ENCODE assay signal across 28 cellular contexts in genomic region chrX:17471121-17471520, GRCh38.
"Had no signal": no experiment of that assay in that cellular context is flagged by ENCODE, and none has a peak within 500 bp of the region (broad histone marks: within the 10 kb centered on the region; RNA-seq: fewer than 3 reads in every experiment).

No MANE protein-coding gene starts in this region.

- FAIRE-seq: small intestine had no signal

- DNase-seq: natural killer cell; occipital lobe; ovary; posterior cingulate gyrus; psoas muscle; right cardiac atrium; right lobe of liver; sigmoid colon; small intestine; stimulated activated CD4-positive, alpha-beta T cell treated with anti-CD3 and anti-CD28 coated beads, Interleukin-15, amount 100 ng/mL, for 24 hours; stimulated activated CD4-positive, alpha-beta T cell treated with anti-CD3 and anti-CD28 coated beads, Interleukin-2, amount 100 ng/mL, for 24 hours; stimulated activated CD4-positive, alpha-beta T cell treated with anti-CD3 and anti-CD28 coated beads, Interleukin-2, amount 100 ng/mL, for 48 hours; stimulated activated CD4-positive, alpha-beta T cell treated with anti-CD3 and anti-CD28 coated beads, Interleukin-4, amount 100 ng/mL, for 24 hours; stimulated activated naive B cell treated with anti-CD40 and anti-IgM and Interleukin-4, amounts not matched to agents 10 μg/mL and 1 μg/mL and 100 μg/mL, for 72 hours; stimulated activated naive CD4-positive, alpha-beta T cell treated with Interleukin-2 at 50 U/mL for 16 hours; stomach; testis; tibial artery; transverse colon; upper lobe of right lung; uterus had no signal

- H3K9me3 Mint-ChIP-seq: natural killer cell; nephron; neural progenitor cell; stimulated activated effector memory CD8-positive, alpha-beta T cell treated with anti-CD3 and anti-CD28 coated beads, Interleukin-12 subunit alpha, Interleukin-12 subunit beta, amount 100 ng/mL, for 72 hours; stimulated activated naive B cell treated with anti-CD40 and anti-IgM and Interleukin-4, amounts not matched to agents 10 μg/mL and 1 μg/mL and 100 μg/mL, for 72 hours; stimulated activated naive CD8-positive, alpha-beta T cell treated with anti-CD3 and anti-CD28 coated beads, Interleukin-15, Interleukin-2, amounts not matched to agents 100 ng/mL and 50 ng/mL, for 24 hours; type B pancreatic cell had no signal

- H3K4me1 ChIP-seq: parathyroid adenoma, psoas muscle, right lobe of liver, transverse colon, upper lobe of right lung had no signal

- H3K27ac Mint-ChIP-seq: natural killer cell; nephron; neural progenitor cell; progenitor cell of endocrine pancreas; stimulated activated effector memory CD8-positive, alpha-beta T cell treated with anti-CD3 and anti-CD28 coated beads, Interleukin-12 subunit alpha, Interleukin-12 subunit beta, amount 100 ng/mL, for 72 hours; stimulated activated naive B cell treated with anti-CD40 and anti-IgM and Interleukin-4, amounts not matched to agents 10 μg/mL and 1 μg/mL and 100 μg/mL, for 72 hours; stimulated activated naive CD8-positive, alpha-beta T cell treated with anti-CD3 and anti-CD28 coated beads, Interleukin-15, Interleukin-2, amounts not matched to agents 100 ng/mL and 50 ng/mL, for 24 hours; type B pancreatic cell had no signal

- H3K4me1 Mint-ChIP-seq: natural killer cell; stimulated activated effector memory CD8-positive, alpha-beta T cell treated with anti-CD3 and anti-CD28 coated beads, Interleukin-12 subunit alpha, Interleukin-12 subunit beta, amount 100 ng/mL, for 72 hours; stimulated activated naive B cell treated with anti-CD40 and anti-IgM and Interleukin-4, amounts not matched to agents 10 μg/mL and 1 μg/mL and 100 μg/mL, for 72 hours had no signal

- H3K79me2 ChIP-seq: parathyroid adenoma had no signal

- H3K27ac ChIP-seq: neural progenitor cell, ovary, parathyroid adenoma, psoas muscle, right lobe of liver, sigmoid colon, stomach, testis, tibial artery, transverse colon, upper lobe of right lung, uterus had no signal

- H3K4me2 ChIP-seq: neural progenitor cell had no signal

- H3K27me3 Mint-ChIP-seq: progenitor cell of endocrine pancreas; stimulated activated naive B cell treated with anti-CD40 and anti-IgM and Interleukin-4, amounts not matched to agents 10 μg/mL and 1 μg/mL and 100 μg/mL, for 72 hours; stimulated activated naive CD8-positive, alpha-beta T cell treated with anti-CD3 and anti-CD28 coated beads, Interleukin-15, Interleukin-2, amounts not matched to agents 100 ng/mL and 50 ng/mL, for 24 hours; type B pancreatic cell had no signal

- H3K4me3 Mint-ChIP-seq: natural killer cell; nephron; neural progenitor cell; stimulated activated effector memory CD8-positive, alpha-beta T cell treated with anti-CD3 and anti-CD28 coated beads, Interleukin-12 subunit alpha, Interleukin-12 subunit beta, amount 100 ng/mL, for 72 hours; stimulated activated naive B cell treated with anti-CD40 and anti-IgM and Interleukin-4, amounts not matched to agents 10 μg/mL and 1 μg/mL and 100 μg/mL, for 72 hours; stimulated activated naive CD8-positive, alpha-beta T cell treated with anti-CD3 and anti-CD28 coated beads, Interleukin-15, Interleukin-2, amounts not matched to agents 100 ng/mL and 50 ng/mL, for 24 hours; type B pancreatic cell had no signal

- H3K27me3 ChIP-seq: neural progenitor cell, ovary, right lobe of liver, sigmoid colon, testis, tibial artery, transverse colon, upper lobe of right lung, uterus had no signal

- ATAC-seq: natural killer cell; psoas muscle; right cardiac atrium; right lobe of liver; stimulated activated effector memory CD8-positive, alpha-beta T cell treated with anti-CD3 and anti-CD28 coated beads, Interleukin-12 subunit alpha, Interleukin-12 subunit beta, amount 100 ng/mL, for 72 hours; stimulated activated naive B cell treated with anti-CD40 and anti-IgM and Interleukin-4, amounts not matched to agents 10 μg/mL and 1 μg/mL and 100 μg/mL, for 72 hours; upper lobe of right lung had no signal

- H3K36me3 Mint-ChIP-seq: natural killer cell; neural progenitor cell; stimulated activated effector memory CD8-positive, alpha-beta T cell treated with anti-CD3 and anti-CD28 coated beads, Interleukin-12 subunit alpha, Interleukin-12 subunit beta, amount 100 ng/mL, for 72 hours; stimulated activated naive B cell treated with anti-CD40 and anti-IgM and Interleukin-4, amounts not matched to agents 10 μg/mL and 1 μg/mL and 100 μg/mL, for 72 hours; type B pancreatic cell had no signal

- H3K9me3 ChIP-seq: ovary, psoas muscle, right lobe of liver, sigmoid colon, stomach, testis, tibial artery, transverse colon, upper lobe of right lung, uterus had no signal

- H3K9ac ChIP-seq: neural progenitor cell, parathyroid adenoma had no signal

- H3K4me3 ChIP-seq: neural progenitor cell, ovary, psoas muscle, right lobe of liver, sigmoid colon, stomach, testis, tibial artery, transverse colon, upper lobe of right lung, uterus had no signal

- H3K36me3 ChIP-seq: neural progenitor cell, ovary, right lobe of liver, sigmoid colon, stomach, tibial artery, transverse colon, upper lobe of right lung, uterus had no signal

- H2AFZ ChIP-seq: neural progenitor cell, parathyroid adenoma had no signal
